In the genomic region with DNA sequence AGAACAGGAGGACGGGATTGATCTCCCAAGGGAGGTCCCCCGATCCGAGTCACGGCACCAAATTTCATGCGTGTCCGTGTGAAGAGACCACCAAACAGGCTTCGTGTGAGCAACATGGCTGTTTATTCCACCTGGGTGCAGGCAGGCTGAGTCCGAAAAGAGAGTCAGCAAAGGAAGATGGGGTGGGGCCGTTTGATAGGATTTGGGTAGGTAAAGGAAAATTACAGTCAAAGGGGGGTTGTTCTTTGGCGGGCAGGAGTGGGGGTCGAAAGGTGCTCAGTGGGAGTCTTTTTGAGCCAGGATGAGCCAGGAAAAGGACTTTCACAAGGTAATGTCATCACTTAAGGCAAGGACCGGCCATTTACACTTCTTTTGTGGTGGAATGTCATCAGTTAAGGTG, we compare ENCODE assay signal across 7 cellular contexts.
DNase-seq lines count a peak whose midpoint lies in the region; ATAC-seq and TF ChIP-seq lines count a peak whose summit lies in the region.
"Not testable (repeated sequence)": the region's sequence is repeated elsewhere in the genome, so short reads cannot be mapped to it uniquely, and the experiment has no call there.

No MANE protein-coding gene starts in this region.

- not testable (repeated sequence) for H2AK5ac ChIP-seq in mesendoderm (ENCODE audit: low read length)

- not testable (repeated sequence) for TF ChIP-seq CTCF in GM23338 (conservative IDR thresholded peaks at IDR 0.05; ENCODE audit: low read depth in 2 of 2); WTC11 (IDR thresholded peaks at IDR 0.05); endothelial cell (IDR thresholded peaks at IDR 0.05; ENCODE audit: unreplicated experiment)

- DNase-seq in GM23338 (ENCODE audit: low spot score) = peak; percentile 72
- peak; percentile 53 for DNase-seq in WTC11 (ENCODE audit: low spot score)
- DNase-seq in endothelial cell (ENCODE audit: low spot score); iPS DF 6.9 (ENCODE audit: low read depth, low spot score): not testable (repeated sequence)
- peak; percentile 61 for DNase-seq in mesendoderm

- H3K27me3 ChIP-seq in GM23338 (ENCODE audit: insufficient read depth); HUES48 (ENCODE audit: control insufficient read depth, insufficient read depth, low read length); iPS DF 6.9 (ENCODE audit: control insufficient read depth, insufficient read depth, low read length); iPS-18a (ENCODE audit: control insufficient read depth, insufficient read depth, low read length); mesendoderm (ENCODE audit: insufficient read depth, low read length, poor library complexity): not testable (repeated sequence)

- not testable (repeated sequence) for H2BK5ac ChIP-seq in mesendoderm (ENCODE audit: low read length)

- H3K4me3 ChIP-seq in GM23338 (peak overlapping the region; percentile 88), HUES48 (ENCODE audit: low read depth, low read length) (peak overlapping the region; percentile 74), iPS DF 6.9 (ENCODE audit: low read length) (peak overlapping the region; percentile 74; the same call in 1 of the 2 replicates), iPS-18a (ENCODE audit: low read length) (peak overlapping the region; percentile 84)
- H3K4me3 ChIP-seq in mesendoderm (ENCODE audit: low read length) = not testable (repeated sequence)

- H3K36me3 ChIP-seq in GM23338 (ENCODE audit: insufficient read depth) = peaks cover 30% of the 10 kb centered on the region
- peaks cover 21% of the 10 kb centered on the region for H3K36me3 ChIP-seq in HUES48 (ENCODE audit: control insufficient read depth, insufficient read depth, low read length)
- H3K36me3 ChIP-seq in iPS DF 6.9 (ENCODE audit: control insufficient read depth, insufficient read depth, low read length); mesendoderm (ENCODE audit: control insufficient read depth, insufficient read depth, low read length): not testable (repeated sequence)
- H3K36me3 ChIP-seq in iPS-18a (ENCODE audit: control insufficient read depth, low read depth, low read length) = peaks cover 10% of the 10 kb centered on the region

- not testable (repeated sequence) for H3K9me3 ChIP-seq in HUES48 (ENCODE audit: control insufficient read depth, insufficient read depth, low read length); iPS DF 6.9 (ENCODE audit: control insufficient read depth, insufficient read depth, low read length); iPS-18a (ENCODE audit: control insufficient read depth, low read depth, low read length)

- peak overlapping the region; percentile 93 for H3K27ac ChIP-seq in GM23338 (ENCODE audit: low read depth)
- H3K27ac ChIP-seq in HUES48 (ENCODE audit: low read depth, low read length) = peak overlapping the region; percentile 75
- H3K27ac ChIP-seq in iPS DF 6.9 (ENCODE audit: low read length); iPS-18a (ENCODE audit: low read length); mesendoderm (ENCODE audit: low read depth, low read length): not testable (repeated sequence)

- peaks cover 82% of the 10 kb centered on the region for H3K79me2 ChIP-seq in GM23338 (replicated peaks; ENCODE audit: insufficient read depth)
- H3K79me2 ChIP-seq in mesendoderm (ENCODE audit: control insufficient read depth, insufficient read depth, low read length) = not testable (repeated sequence)

- peak overlapping the region; percentile 99 for H3K27ac Mint-ChIP-seq in GM23338
- peak overlapping the region; percentile 94 for H3K27ac Mint-ChIP-seq in WTC11
- H3K27ac Mint-ChIP-seq in endothelial cell (ENCODE audit: unreplicated experiment) = not testable (repeated sequence)

- H4K8ac ChIP-seq in mesendoderm (ENCODE audit: low read depth, low read length) = not testable (repeated sequence)

- H3K9me2 ChIP-seq in GM23338 (ENCODE audit: insufficient read depth) = not testable (repeated sequence)

- no CpG with 5 or more reads among the region's 12 CpGs for WGBS in iPS DF 6.9 (ENCODE audit: insufficient coverage, insufficient read length)
- no CpG with 5 or more reads among the region's 12 CpGs for WGBS in mesendoderm (ENCODE audit: extremely low coverage, insufficient coverage, low lambda C conversion rate)

- H3K79me1 ChIP-seq in mesendoderm (ENCODE audit: low read length) = not testable (repeated sequence)

- not testable (repeated sequence) for H3F3A ChIP-seq in GM23338 (replicated peaks; ENCODE audit: low read depth)

- H3K9ac ChIP-seq in HUES48 (ENCODE audit: low read depth, low read length) (peak overlapping the region; percentile 86), iPS-18a (ENCODE audit: low read length) (peak overlapping the region; percentile 74), mesendoderm (ENCODE audit: low read length) (peak overlapping the region; percentile 38)

- not testable (repeated sequence) for H2AFZ ChIP-seq in GM23338

- H3K23ac ChIP-seq in mesendoderm (ENCODE audit: low read length) = not testable (repeated sequence)

- H3K36me3 Mint-ChIP-seq in GM23338 (ENCODE audit: low read depth) = peaks cover 53% of the 10 kb centered on the region
- H3K36me3 Mint-ChIP-seq in WTC11 = peaks cover 57% of the 10 kb centered on the region
- H3K36me3 Mint-ChIP-seq in endothelial cell (ENCODE audit: low read depth, unreplicated experiment) = not testable (repeated sequence)

- H2BK120ac ChIP-seq in mesendoderm (ENCODE audit: low read depth, low read length) = not testable (repeated sequence)

- H3K27me3 Mint-ChIP-seq in GM23338 (ENCODE audit: insufficient read depth, low read depth, poor library complexity) (peaks cover 30% of the 10 kb centered on the region), endothelial cell (ENCODE audit: unreplicated experiment) (peaks cover 12% of the 10 kb centered on the region)
- H3K27me3 Mint-ChIP-seq in WTC11 (ENCODE audit: low read depth) = not testable (repeated sequence)

- not testable (repeated sequence) for H3K18ac ChIP-seq in mesendoderm (ENCODE audit: low read length)

- POLR2A ChIA-PET in WTC11 (lab: Charles Lee) = not testable (repeated sequence)

- peak overlapping the region; percentile 79 for H3K56ac ChIP-seq in mesendoderm (ENCODE audit: low read length)

- H3K4ac ChIP-seq in mesendoderm (ENCODE audit: low read depth, low read length) = not testable (repeated sequence)

- peaks cover 20% of the 10 kb centered on the region for H3K9me3 Mint-ChIP-seq in GM23338
- H3K9me3 Mint-ChIP-seq in WTC11; endothelial cell (ENCODE audit: unreplicated experiment): not testable (repeated sequence)

- CTCF ChIA-PET in WTC11 (lab: Charles Lee) = not testable (repeated sequence)

- peaks cover 58% of the 10 kb centered on the region for H3K4me1 Mint-ChIP-seq in GM23338
- peaks cover 62% of the 10 kb centered on the region for H3K4me1 Mint-ChIP-seq in WTC11
- peaks cover 21% of the 10 kb centered on the region for H3K4me1 Mint-ChIP-seq in endothelial cell (ENCODE audit: unreplicated experiment)

- peak overlapping the region; percentile 88 for H3K4me2 ChIP-seq in GM23338
- H3K4me2 ChIP-seq in mesendoderm (ENCODE audit: low read length) = not testable (repeated sequence)

- not testable (repeated sequence) for H2BK15ac ChIP-seq in mesendoderm (replicated peaks; ENCODE audit: low read depth)

- H4K5ac ChIP-seq in mesendoderm (ENCODE audit: low read length) = not testable (repeated sequence)

- H3K4me1 ChIP-seq in GM23338 (ENCODE audit: insufficient read depth) = peaks cover 51% of the 10 kb centered on the region
- peaks cover 48% of the 10 kb centered on the region for H3K4me1 ChIP-seq in HUES48 (ENCODE audit: control insufficient read depth, insufficient read depth, low read length)
- H3K4me1 ChIP-seq in iPS DF 6.9 (ENCODE audit: control insufficient read depth, insufficient read depth, low read length); mesendoderm (ENCODE audit: control insufficient read depth, low read depth, low read length): not testable (repeated sequence)
- peaks cover 39% of the 10 kb centered on the region for H3K4me1 ChIP-seq in iPS-18a (ENCODE audit: control insufficient read depth, low read depth, low read length)

- not testable (repeated sequence) for ATAC-seq in GM23338, WTC11

- H3K4me3 Mint-ChIP-seq in GM23338 (peak overlapping the region; percentile 97), WTC11 (peak overlapping the region; percentile 99), endothelial cell (ENCODE audit: unreplicated experiment) (peak overlapping the region; percentile 72)

- not testable (repeated sequence) for H4K20me1 ChIP-seq in GM23338 (replicated peaks; ENCODE audit: insufficient read depth)

TF ChIP-seq in GM23338, 12 proteins besides CTCF, POLR2A, EP300 and RAD21 (continues in another document):
- peak; percentile 91 for TF ChIP-seq NANOG (IDR thresholded peaks at IDR 0.05; ENCODE audit: borderline replicate concordance)
- TF ChIP-seq ETS1 (IDR thresholded peaks at IDR 0.05) = peak; percentile 25; the same call in 1 of the 2 replicates
- peak; percentile 85 for TF ChIP-seq POLR2AphosphoS5 (IDR thresholded peaks at IDR 0.05; ENCODE audit: low read depth)

TF ChIP-seq in WTC11, 78 proteins besides CTCF, POLR2A, EP300 and RAD21 (continues in another document):
- peak; percentile 49; the same call in 1 of the 2 replicates for TF ChIP-seq ETV6 (CRISPR knock-in tag; IDR thresholded peaks at IDR 0.05)
